ENCODE assay signal across 8 cellular contexts in the genomic region with DNA sequence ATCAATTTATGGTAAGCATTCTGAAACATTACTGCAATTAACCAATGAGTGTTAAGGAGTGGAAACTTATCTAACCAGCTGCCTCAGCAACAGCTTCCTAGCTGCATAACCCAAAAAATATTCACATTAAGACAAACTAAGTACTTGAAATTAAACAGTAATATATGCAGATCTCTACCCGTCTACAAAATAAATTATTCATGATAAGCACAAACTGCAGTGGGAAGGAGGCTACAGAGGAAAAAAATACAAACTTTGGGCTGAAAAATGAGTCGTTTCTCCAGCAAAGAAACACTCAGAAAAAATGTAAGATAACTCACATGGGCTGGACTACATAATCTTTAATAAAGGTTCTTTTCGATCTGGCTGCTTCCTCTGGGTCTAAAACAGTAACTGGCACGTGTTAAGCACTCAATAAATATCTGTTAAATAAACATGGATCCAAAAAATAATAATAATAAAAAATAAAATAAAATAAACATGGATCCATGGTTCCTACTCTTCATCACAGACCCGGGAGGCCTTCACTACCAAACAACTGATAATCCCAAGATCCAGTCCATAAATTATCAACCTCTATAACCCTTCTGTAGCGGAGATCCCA. TPM values are rescaled to one million over a fixed set of nuclear protein-coding genes. Genes with fewer than 3 reads are reported as not detected.
DNase-seq lines count a peak whose midpoint lies in the region; ATAC-seq and TF ChIP-seq lines count a peak whose summit lies in the region.

No MANE protein-coding gene starts in this region.

- peaks cover 48% of the 10 kb centered on the region for H3K4me1 Mint-ChIP-seq in activated T-cell treated with anti-CD3 and anti-CD28 coated beads, Interleukin-2, amount 50 U/mL, for 72 hours (ENCODE audit: low read depth)
- H3K4me1 Mint-ChIP-seq in type B pancreatic cell (ENCODE audit: unreplicated experiment): peaks cover 41% of the 10 kb centered on the region

- peak overlapping the region; percentile 92 for H3K4me3 ChIP-seq in astrocyte of the cerebellum (ENCODE audit: low read depth, low read length)
- H3K4me3 ChIP-seq in lower lobe of right lung: peak overlapping the region; percentile 76

- H3K36me3 Mint-ChIP-seq in activated T-cell treated with anti-CD3 and anti-CD28 coated beads, Interleukin-2, amount 50 U/mL, for 72 hours (ENCODE audit: insufficient read depth in 2 of 2): peaks cover 4 to 5% of the 10 kb centered on the region in 2 donors
- H3K36me3 Mint-ChIP-seq in type B pancreatic cell: peaks cover 3% of the 10 kb centered on the region

- no peaks in the 10 kb centered on the region for H3K27me3 ChIP-seq in lower lobe of right lung (ENCODE audit: low read depth)

- H3K9me3 Mint-ChIP-seq in activated T-cell treated with anti-CD3 and anti-CD28 coated beads, Interleukin-2, amount 50 U/mL, for 72 hours: no peaks in the 10 kb centered on the region
- H3K9me3 Mint-ChIP-seq in type B pancreatic cell: no peaks in the 10 kb centered on the region

- H3K9me3 ChIP-seq in lower lobe of right lung: no peaks in the 10 kb centered on the region

- peaks cover 14% of the 10 kb centered on the region for H3K4me1 ChIP-seq in lower lobe of right lung

- ATAC-seq in activated T-cell treated with anti-CD3 and anti-CD28 coated beads, Interleukin-2, amount 50 U/mL, for 72 hours (replicated peaks in 1 of 2): no peak
- ATAC-seq in lower lobe of right lung: no peak
- no peak for ATAC-seq in GM19023 (IDR thresholded peaks at IDR 0.05; ENCODE audit: unreplicated experiment)

- H3K4me3 Mint-ChIP-seq in activated T-cell treated with anti-CD3 and anti-CD28 coated beads, Interleukin-2, amount 50 U/mL, for 72 hours: peak overlapping the region; percentile 97
- H3K4me3 Mint-ChIP-seq in type B pancreatic cell: peak overlapping the region; percentile 100

- H3K36me3 ChIP-seq in lower lobe of right lung: peaks cover 19% of the 10 kb centered on the region

- intact Hi-C loops in lower lobe of right lung (cut with DNase I): no loop called here

- no peak overlapping the region for H3K27ac ChIP-seq in lower lobe of right lung

- in situ Hi-C loops in astrocyte of the cerebellum (cut with HindIII; ENCODE audit: low sequenced_read_pairs): no loop called here

- no peaks in the 10 kb centered on the region for H3K27me3 Mint-ChIP-seq in activated T-cell treated with anti-CD3 and anti-CD28 coated beads, Interleukin-2, amount 50 U/mL, for 72 hours (ENCODE audit: low read depth)
- no peaks in the 10 kb centered on the region for H3K27me3 Mint-ChIP-seq in type B pancreatic cell

- H3K27ac Mint-ChIP-seq in activated T-cell treated with anti-CD3 and anti-CD28 coated beads, Interleukin-2, amount 50 U/mL, for 72 hours: peak overlapping the region; percentile 86
- H3K27ac Mint-ChIP-seq in type B pancreatic cell: peak overlapping the region; percentile 90

- no peak for DNase-seq in activated T-cell treated with anti-CD3 and anti-CD28 coated beads, Interleukin-2, amount 50 U/mL, for 72 hours
- no peak for DNase-seq in activated T-cell treated with anti-CD3 and anti-CD28 coated beads, Interleukin-2, amount 50 U/mL, for 1 hour
- DNase-seq in astrocyte of the cerebellum (ENCODE audit: low read depth) (no peak), lower lobe of right lung (no peak), type B pancreatic cell (ENCODE audit: extremely low spot score, unreplicated experiment) (no peak), HT-29 (ENCODE audit: low spot score) (no peak), superior temporal gyrus (ENCODE audit: extremely low spot score) (no peak)

- TF ChIP-seq CTCF in astrocyte of the cerebellum (IDR thresholded peaks at IDR 0.05; ENCODE audit: low read depth, low read length, missing control alignments) (no peak), lower lobe of right lung (IDR thresholded peaks at IDR 0.05) (no peak), type B pancreatic cell (conservative IDR thresholded peaks at IDR 0.05) (no peak)

RNA-seq across cellular contexts. Expression of gene NBAS, which starts 1.2 kb away (rescaled TPM):
- total RNA-seq in activated T-cell treated with anti-CD3 and anti-CD28 coated beads, Interleukin-2, amount 50 U/mL, for 72 hours: 10 to 100 TPM; 45.9 to 50.8 TPM
- total RNA-seq in lower lobe of right lung: 42.4 TPM
- 44.3 and 53.5 TPM in 2 replicates for total RNA-seq in type B pancreatic cell (ENCODE audit: low replicate concordance)
- 17.3 and 18.0 TPM in 2 replicates for total RNA-seq in HT-29 (2014; rRNA removed; shearing (Covaris generic))

RNA-seq across cellular contexts. Expression of gene DDX1, which starts 31.8 kb away (rescaled TPM):
- 10 to 100 TPM; 55.8 to 56.0 TPM for total RNA-seq in activated T-cell treated with anti-CD3 and anti-CD28 coated beads, Interleukin-2, amount 50 U/mL, for 72 hours
- total RNA-seq in lower lobe of right lung (60.4 TPM), type B pancreatic cell (ENCODE audit: low replicate concordance) (97.3 and 111 TPM in 2 replicates)
- total RNA-seq in HT-29 (2014; rRNA removed; shearing (Covaris generic)): 26.9 and 29.2 TPM in 2 replicates
